ENCODE assay signal across 1 cellular context in the genomic region with DNA sequence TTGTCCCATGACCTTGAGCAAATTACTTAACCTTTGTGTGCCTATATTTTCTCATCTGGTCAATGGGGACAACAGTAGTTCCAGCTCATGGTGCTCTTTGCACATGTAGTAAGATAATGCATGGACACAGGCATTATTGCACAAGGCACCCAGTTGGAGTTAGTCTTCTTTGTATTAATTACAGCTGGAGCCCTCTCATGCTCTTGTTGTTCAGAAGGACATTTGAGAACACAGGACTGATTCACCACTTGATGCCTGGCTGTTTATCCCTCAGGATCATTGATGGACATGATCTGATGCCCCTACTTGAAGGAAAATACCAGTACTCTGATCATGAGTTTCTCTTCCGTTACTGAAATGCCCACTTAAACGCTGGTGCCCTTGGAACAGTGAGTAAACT.
TF ChIP-seq lines count a peak whose summit lies in the region.

No MANE protein-coding gene starts in this region.

TF ChIP-seq in H1, 55 proteins besides CTCF, POLR2A, EP300 and RAD21 (continued from another document):
- TF ChIP-seq, protein P1, sequence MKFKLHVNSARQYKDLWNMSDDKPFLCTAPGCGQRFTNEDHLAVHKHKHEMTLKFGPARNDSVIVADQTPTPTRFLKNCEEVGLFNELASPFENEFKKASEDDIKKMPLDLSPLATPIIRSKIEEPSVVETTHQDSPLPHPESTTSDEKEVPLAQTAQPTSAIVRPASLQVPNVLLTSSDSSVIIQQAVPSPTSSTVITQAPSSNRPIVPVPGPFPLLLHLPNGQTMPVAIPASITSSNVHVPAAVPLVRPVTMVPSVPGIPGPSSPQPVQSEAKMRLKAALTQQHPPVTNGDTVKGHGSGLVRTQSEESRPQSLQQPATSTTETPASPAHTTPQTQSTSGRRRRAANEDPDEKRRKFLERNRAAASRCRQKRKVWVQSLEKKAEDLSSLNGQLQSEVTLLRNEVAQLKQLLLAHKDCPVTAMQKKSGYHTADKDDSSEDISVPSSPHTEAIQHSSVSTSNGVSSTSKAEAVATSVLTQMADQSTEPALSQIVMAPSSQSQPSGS (IDR thresholded peaks at IDR 0.05; ENCODE audit: low read length), result no peak
- TF ChIP-seq RXRA (IDR thresholded peaks at IDR 0.05; ENCODE audit: insufficient read depth, low read depth, low read length), result no peak
- TF ChIP-seq BACH1 (IDR thresholded peaks at IDR 0.05; ENCODE audit: low read length), result no peak
- no peak for TF ChIP-seq CTBP2 (IDR thresholded peaks at IDR 0.05; ENCODE audit: borderline replicate concordance, insufficient read depth, insufficient read length, low read length)
- TF ChIP-seq POLR2AphosphoS5 (IDR thresholded peaks at IDR 0.05; ENCODE audit: low read depth, low read length), result no peak
- no peak for TF ChIP-seq RNF2 (IDR thresholded peaks at IDR 0.05; ENCODE audit: borderline replicate concordance, low read depth, low read length, missing control alignments, poor library complexity, severe bottlenecking)
- no peak for TF ChIP-seq YY1 (IDR thresholded peaks at IDR 0.05; ENCODE audit: low read depth, low read length)
- TF ChIP-seq SP1 (IDR thresholded peaks at IDR 0.05; ENCODE audit: low read depth, low read length), result no peak
- no peak for TF ChIP-seq NRF1 (IDR thresholded peaks at IDR 0.05; ENCODE audit: low read depth, low read length)
- TF ChIP-seq CHD2 (IDR thresholded peaks at IDR 0.05; ENCODE audit: low read length), result no peak
- no peak for TF ChIP-seq RBBP5 (IDR thresholded peaks at IDR 0.05; ENCODE audit: borderline replicate concordance, low read depth, low read length)
- TF ChIP-seq, protein P2, sequence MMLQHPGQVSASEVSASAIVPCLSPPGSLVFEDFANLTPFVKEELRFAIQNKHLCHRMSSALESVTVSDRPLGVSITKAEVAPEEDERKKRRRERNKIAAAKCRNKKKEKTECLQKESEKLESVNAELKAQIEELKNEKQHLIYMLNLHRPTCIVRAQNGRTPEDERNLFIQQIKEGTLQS (IDR thresholded peaks at IDR 0.05; ENCODE audit: insufficient read depth, low read depth, low read length), result no peak
- TF ChIP-seq TCF12 (IDR thresholded peaks at IDR 0.05; ENCODE audit: low read depth, low read length), result no peak
